In the genomic region with DNA sequence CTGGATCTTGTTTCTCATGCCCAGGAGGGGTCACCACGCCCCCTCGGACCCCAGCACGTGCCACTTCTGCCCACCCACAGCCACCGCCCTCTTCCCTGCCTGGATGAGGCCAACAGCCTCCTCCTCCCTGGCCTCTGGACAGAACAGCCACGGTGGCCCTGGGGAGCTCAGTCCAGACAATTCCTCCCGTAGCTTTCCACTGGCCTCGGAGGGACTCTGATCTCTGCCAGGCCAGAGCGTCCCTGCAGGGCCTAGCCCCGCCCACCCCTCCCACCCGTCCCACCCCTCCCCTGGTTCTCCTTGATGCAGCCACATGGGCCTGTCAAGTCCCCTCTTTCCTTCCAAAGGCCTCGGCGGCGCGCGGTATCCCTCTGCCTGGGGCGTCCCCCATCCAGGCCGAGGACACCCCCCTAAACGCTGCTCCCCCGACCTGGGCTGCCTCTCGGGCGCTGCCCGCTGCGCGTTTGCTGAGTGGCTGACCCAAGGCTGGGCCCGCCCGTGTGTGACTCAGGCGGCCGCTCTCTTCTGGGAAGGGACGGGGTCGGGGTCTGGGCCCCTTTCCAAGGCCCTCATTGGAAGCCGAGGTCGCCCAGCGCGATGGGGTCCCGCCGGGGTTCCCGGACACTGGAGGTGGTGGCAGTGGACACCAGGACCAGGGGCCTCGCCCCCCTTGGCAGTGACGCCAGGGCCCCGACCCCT, we compare ENCODE assay signal across 1 cellular context.
TF ChIP-seq lines count a peak whose summit lies in the region.

No MANE protein-coding gene starts in this region.

TF ChIP-seq in K562, 482 proteins besides CTCF, POLR2A, EP300 and RAD21 (continued from another document and continues in another):
- TF ChIP-seq, protein P1, sequence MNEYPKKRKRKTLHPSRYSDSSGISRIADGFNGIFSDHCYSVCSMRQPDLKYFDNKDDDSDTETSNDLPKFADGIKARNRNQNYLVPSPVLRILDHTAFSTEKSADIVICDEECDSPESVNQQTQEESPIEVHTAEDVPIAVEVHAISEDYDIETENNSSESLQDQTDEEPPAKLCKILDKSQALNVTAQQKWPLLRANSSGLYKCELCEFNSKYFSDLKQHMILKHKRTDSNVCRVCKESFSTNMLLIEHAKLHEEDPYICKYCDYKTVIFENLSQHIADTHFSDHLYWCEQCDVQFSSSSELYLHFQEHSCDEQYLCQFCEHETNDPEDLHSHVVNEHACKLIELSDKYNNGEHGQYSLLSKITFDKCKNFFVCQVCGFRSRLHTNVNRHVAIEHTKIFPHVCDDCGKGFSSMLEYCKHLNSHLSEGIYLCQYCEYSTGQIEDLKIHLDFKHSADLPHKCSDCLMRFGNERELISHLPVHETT (CRISPR knock-in tag; conservative IDR thresholded peaks at IDR 0.05 in 1 of 2, IDR thresholded peaks at IDR 0.05 in 1 of 2), result no peak
- TF ChIP-seq ZNF408 (CRISPR knock-in tag; IDR thresholded peaks at IDR 0.05; ENCODE audit: low read depth) (no peak), ZNF764 (CRISPR knock-in tag; IDR thresholded peaks at IDR 0.05; ENCODE audit: low read depth) (no peak), SNRNP70 (optimal IDR thresholded peaks at IDR 0.05; ENCODE audit: low read depth, low read length) (no peak), CAMTA2 (CRISPR knock-in tag; conservative IDR thresholded peaks at IDR 0.05) (no peak), SMAD3 (CRISPR knock-in tag; conservative IDR thresholded peaks at IDR 0.05) (no peak), SRSF1 (IDR thresholded peaks at IDR 0.05; ENCODE audit: low read depth, low read length) (no peak), KLF16 (IDR thresholded peaks at IDR 0.05) (no peak), THRAP3 (IDR thresholded peaks at IDR 0.05; ENCODE audit: borderline replicate concordance) (no peak), MYNN (IDR thresholded peaks at IDR 0.05) (peak; percentile 25; the same call in 1 of the 2 replicates), MYNN (CRISPR knock-in tag; IDR thresholded peaks at IDR 0.05) (no peak), DNMT1 (IDR thresholded peaks at IDR 0.05) (no peak), POU5F1 (IDR thresholded peaks at IDR 0.05; ENCODE audit: borderline replicate concordance, low read depth, low read length, partially characterized antibody) (no peak), POLR3G (IDR thresholded peaks at IDR 0.05; ENCODE audit: extremely low read depth, insufficient read length, insufficient replicate concordance) (no peak), ESRRB (CRISPR knock-in tag; IDR thresholded peaks at IDR 0.05; ENCODE audit: borderline replicate concordance) (no peak), RFX7 (CRISPR knock-in tag; IDR thresholded peaks at IDR 0.05) (no peak), DIDO1 (tag; IDR thresholded peaks at IDR 0.05; ENCODE audit: low read depth) (no peak), ZBED1 (IDR thresholded peaks at IDR 0.05) (no peak), SIN3A (IDR thresholded peaks at IDR 0.05; ENCODE audit: borderline replicate concordance in 2 of 2, control insufficient read depth in 1 of 2, low read depth in 2 of 2, low read length in 2 of 2) (0 out of 4 replicates have a peak, but pooled peaks of 1 of the 2 experiments have one; percentile 15), CBFB (CRISPR knock-in tag; IDR thresholded peaks at IDR 0.05) (0 out of 2 replicates have a peak, but pooled peaks have one; percentile 10), BDP1 (IDR thresholded peaks at IDR 0.05; ENCODE audit: insufficient read depth, insufficient read length) (no peak), IRF2 (CRISPR knock-in tag; IDR thresholded peaks at IDR 0.05) (no peak), ZEB2 (IDR thresholded peaks at IDR 0.05) (no peak), ZNF324 (CRISPR knock-in tag; IDR thresholded peaks at IDR 0.05) (no peak), HIVEP1 (CRISPR knock-in tag; IDR thresholded peaks at IDR 0.05) (no peak), ARHGAP35 (IDR thresholded peaks at IDR 0.05; ENCODE audit: partially characterized antibody) (no peak), IFI16 (CRISPR knock-in tag; IDR thresholded peaks at IDR 0.05) (no peak), ZC3H4 (CRISPR knock-in tag; IDR thresholded peaks at IDR 0.05; ENCODE audit: borderline replicate concordance) (no peak), PHF8 (IDR thresholded peaks at IDR 0.05; ENCODE audit: borderline replicate concordance, low read length) (no peak), NCOA1 (IDR thresholded peaks at IDR 0.05; ENCODE audit: low read depth) (no peak), NFIX (CRISPR knock-in tag; IDR thresholded peaks at IDR 0.05; ENCODE audit: low read depth) (no peak), FOXJ3 (CRISPR knock-in tag; IDR thresholded peaks at IDR 0.05) (no peak), ZBTB1 (CRISPR knock-in tag; IDR thresholded peaks at IDR 0.05; ENCODE audit: borderline replicate concordance, low read depth) (peak; percentile 63; the same call in 1 of the 2 replicates), ILK (tag; IDR thresholded peaks at IDR 0.05; ENCODE audit: borderline replicate concordance, low read depth) (no peak), ZNF584 (CRISPR knock-in tag; IDR thresholded peaks at IDR 0.05; ENCODE audit: low read depth) (0 out of 2 replicates have a peak, but pooled peaks have one; percentile 28), ZKSCAN3 (CRISPR knock-in tag; IDR thresholded peaks at IDR 0.05) (no peak), FOXM1 (IDR thresholded peaks at IDR 0.05; ENCODE audit: low read depth) (no peak), FOXM1 (CRISPR knock-in tag; IDR thresholded peaks at IDR 0.05; ENCODE audit: low read depth) (0 out of 2 replicates have a peak, but pooled peaks have one; percentile 58)
- TF ChIP-seq, protein P2, sequence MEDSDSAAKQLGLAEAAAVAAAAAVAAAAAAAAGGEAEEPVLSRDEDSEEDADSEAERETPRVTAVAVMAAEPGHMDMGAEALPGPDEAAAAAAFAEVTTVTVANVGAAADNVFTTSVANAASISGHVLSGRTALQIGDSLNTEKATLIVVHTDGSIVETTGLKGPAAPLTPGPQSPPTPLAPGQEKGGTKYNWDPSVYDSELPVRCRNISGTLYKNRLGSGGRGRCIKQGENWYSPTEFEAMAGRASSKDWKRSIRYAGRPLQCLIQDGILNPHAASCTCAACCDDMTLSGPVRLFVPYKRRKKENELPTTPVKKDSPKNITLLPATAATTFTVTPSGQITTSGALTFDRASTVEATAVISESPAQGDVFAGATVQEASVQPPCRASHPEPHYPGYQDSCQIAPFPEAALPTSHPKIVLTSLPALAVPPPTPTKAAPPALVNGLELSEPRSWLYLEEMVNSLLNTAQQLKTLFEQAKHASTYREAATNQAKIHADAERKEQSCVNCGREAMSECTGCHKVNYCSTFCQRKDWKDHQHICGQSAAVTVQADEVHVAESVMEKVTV (CRISPR knock-in tag; IDR thresholded peaks at IDR 0.05), result no peak
- TF ChIP-seq, protein P3, sequence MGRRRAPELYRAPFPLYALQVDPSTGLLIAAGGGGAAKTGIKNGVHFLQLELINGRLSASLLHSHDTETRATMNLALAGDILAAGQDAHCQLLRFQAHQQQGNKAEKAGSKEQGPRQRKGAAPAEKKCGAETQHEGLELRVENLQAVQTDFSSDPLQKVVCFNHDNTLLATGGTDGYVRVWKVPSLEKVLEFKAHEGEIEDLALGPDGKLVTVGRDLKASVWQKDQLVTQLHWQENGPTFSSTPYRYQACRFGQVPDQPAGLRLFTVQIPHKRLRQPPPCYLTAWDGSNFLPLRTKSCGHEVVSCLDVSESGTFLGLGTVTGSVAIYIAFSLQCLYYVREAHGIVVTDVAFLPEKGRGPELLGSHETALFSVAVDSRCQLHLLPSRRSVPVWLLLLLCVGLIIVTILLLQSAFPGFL (CRISPR knock-in tag; IDR thresholded peaks at IDR 0.05), result peak; percentile 81; the same call in 1 of the 2 replicates
- TF ChIP-seq, protein P4, sequence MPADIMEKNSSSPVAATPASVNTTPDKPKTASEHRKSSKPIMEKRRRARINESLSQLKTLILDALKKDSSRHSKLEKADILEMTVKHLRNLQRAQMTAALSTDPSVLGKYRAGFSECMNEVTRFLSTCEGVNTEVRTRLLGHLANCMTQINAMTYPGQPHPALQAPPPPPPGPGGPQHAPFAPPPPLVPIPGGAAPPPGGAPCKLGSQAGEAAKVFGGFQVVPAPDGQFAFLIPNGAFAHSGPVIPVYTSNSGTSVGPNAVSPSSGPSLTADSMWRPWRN (IDR thresholded peaks at IDR 0.05; ENCODE audit: low read depth), result no peak
- TF ChIP-seq, protein P5, sequence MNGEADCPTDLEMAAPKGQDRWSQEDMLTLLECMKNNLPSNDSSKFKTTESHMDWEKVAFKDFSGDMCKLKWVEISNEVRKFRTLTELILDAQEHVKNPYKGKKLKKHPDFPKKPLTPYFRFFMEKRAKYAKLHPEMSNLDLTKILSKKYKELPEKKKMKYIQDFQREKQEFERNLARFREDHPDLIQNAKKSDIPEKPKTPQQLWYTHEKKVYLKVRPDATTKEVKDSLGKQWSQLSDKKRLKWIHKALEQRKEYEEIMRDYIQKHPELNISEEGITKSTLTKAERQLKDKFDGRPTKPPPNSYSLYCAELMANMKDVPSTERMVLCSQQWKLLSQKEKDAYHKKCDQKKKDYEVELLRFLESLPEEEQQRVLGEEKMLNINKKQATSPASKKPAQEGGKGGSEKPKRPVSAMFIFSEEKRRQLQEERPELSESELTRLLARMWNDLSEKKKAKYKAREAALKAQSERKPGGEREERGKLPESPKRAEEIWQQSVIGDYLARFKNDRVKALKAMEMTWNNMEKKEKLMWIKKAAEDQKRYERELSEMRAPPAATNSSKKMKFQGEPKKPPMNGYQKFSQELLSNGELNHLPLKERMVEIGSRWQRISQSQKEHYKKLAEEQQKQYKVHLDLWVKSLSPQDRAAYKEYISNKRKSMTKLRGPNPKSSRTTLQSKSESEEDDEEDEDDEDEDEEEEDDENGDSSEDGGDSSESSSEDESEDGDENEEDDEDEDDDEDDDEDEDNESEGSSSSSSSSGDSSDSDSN (IDR thresholded peaks at IDR 0.05; ENCODE audit: borderline replicate concordance in 1 of 2, low read depth in 2 of 2, low read length in 2 of 2), result 0 out of 4 replicates have a peak, but pooled peaks of 1 of the 2 experiments have one; percentile 3
- TF ChIP-seq, protein P6, sequence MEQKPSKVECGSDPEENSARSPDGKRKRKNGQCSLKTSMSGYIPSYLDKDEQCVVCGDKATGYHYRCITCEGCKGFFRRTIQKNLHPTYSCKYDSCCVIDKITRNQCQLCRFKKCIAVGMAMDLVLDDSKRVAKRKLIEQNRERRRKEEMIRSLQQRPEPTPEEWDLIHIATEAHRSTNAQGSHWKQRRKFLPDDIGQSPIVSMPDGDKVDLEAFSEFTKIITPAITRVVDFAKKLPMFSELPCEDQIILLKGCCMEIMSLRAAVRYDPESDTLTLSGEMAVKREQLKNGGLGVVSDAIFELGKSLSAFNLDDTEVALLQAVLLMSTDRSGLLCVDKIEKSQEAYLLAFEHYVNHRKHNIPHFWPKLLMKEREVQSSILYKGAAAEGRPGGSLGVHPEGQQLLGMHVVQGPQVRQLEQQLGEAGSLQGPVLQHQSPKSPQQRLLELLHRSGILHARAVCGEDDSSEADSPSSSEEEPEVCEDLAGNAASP (IDR thresholded peaks at IDR 0.05), result no peak
- TF ChIP-seq, protein P7, sequence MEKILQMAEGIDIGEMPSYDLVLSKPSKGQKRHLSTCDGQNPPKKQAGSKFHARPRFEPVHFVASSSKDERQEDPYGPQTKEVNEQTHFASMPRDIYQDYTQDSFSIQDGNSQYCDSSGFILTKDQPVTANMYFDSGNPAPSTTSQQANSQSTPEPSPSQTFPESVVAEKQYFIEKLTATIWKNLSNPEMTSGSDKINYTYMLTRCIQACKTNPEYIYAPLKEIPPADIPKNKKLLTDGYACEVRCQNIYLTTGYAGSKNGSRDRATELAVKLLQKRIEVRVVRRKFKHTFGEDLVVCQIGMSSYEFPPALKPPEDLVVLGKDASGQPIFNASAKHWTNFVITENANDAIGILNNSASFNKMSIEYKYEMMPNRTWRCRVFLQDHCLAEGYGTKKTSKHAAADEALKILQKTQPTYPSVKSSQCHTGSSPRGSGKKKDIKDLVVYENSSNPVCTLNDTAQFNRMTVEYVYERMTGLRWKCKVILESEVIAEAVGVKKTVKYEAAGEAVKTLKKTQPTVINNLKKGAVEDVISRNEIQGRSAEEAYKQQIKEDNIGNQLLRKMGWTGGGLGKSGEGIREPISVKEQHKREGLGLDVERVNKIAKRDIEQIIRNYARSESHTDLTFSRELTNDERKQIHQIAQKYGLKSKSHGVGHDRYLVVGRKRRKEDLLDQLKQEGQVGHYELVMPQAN (IDR thresholded peaks at IDR 0.05; ENCODE audit: borderline replicate concordance), result peak; percentile 14; the same call in 1 of the 2 replicates
- TF ChIP-seq, protein P8, sequence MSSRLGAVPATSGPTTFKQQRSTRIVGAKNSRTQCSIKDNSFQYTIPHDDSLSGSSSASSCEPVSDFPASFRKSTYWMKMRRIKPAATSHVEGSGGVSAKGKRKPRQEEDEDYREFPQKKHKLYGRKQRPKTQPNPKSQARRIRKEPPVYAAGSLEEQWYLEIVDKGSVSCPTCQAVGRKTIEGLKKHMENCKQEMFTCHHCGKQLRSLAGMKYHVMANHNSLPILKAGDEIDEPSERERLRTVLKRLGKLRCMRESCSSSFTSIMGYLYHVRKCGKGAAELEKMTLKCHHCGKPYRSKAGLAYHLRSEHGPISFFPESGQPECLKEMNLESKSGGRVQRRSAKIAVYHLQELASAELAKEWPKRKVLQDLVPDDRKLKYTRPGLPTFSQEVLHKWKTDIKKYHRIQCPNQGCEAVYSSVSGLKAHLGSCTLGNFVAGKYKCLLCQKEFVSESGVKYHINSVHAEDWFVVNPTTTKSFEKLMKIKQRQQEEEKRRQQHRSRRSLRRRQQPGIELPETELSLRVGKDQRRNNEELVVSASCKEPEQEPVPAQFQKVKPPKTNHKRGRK (tag; IDR thresholded peaks at IDR 0.05), result no peak
- TF ChIP-seq, protein P9, sequence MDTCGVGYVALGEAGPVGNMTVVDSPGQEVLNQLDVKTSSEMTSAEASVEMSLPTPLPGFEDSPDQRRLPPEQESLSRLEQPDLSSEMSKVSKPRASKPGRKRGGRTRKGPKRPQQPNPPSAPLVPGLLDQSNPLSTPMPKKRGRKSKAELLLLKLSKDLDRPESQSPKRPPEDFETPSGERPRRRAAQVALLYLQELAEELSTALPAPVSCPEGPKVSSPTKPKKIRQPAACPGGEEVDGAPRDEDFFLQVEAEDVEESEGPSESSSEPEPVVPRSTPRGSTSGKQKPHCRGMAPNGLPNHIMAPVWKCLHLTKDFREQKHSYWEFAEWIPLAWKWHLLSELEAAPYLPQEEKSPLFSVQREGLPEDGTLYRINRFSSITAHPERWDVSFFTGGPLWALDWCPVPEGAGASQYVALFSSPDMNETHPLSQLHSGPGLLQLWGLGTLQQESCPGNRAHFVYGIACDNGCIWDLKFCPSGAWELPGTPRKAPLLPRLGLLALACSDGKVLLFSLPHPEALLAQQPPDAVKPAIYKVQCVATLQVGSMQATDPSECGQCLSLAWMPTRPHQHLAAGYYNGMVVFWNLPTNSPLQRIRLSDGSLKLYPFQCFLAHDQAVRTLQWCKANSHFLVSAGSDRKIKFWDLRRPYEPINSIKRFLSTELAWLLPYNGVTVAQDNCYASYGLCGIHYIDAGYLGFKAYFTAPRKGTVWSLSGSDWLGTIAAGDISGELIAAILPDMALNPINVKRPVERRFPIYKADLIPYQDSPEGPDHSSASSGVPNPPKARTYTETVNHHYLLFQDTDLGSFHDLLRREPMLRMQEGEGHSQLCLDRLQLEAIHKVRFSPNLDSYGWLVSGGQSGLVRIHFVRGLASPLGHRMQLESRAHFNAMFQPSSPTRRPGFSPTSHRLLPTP (IDR thresholded peaks at IDR 0.05; ENCODE audit: borderline replicate concordance, extremely low read depth, insufficient read length), result no peak
- TF ChIP-seq, protein P10, sequence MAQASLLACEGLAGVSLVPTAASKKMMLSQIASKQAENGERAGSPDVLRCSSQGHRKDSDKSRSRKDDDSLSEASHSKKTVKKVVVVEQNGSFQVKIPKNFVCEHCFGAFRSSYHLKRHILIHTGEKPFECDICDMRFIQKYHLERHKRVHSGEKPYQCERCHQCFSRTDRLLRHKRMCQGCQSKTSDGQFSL (CRISPR knock-in tag; IDR thresholded peaks at IDR 0.05), result peak; percentile 59; the same call in 1 of the 2 replicates
- TF ChIP-seq, protein P10 (tag; IDR thresholded peaks at IDR 0.05), result no peak
